Comparison of ENCODE assay signal across 11 cellular contexts in genomic region chr4:186676531-186677158, GRCh38. TPM values are rescaled to one million over a fixed set of nuclear protein-coding genes. Genes with fewer than 3 reads are reported as not detected.
DNase-seq lines count a peak whose midpoint lies in the region; ATAC-seq and TF ChIP-seq lines count a peak whose summit lies in the region.
"Had no signal": no experiment of that assay in that cellular context is flagged by ENCODE, and none has a peak within 500 bp of the region (broad histone marks: within the 10 kb centered on the region; RNA-seq: fewer than 3 reads in every experiment).

No MANE protein-coding gene starts in this region.

- H3K36me3 ChIP-seq in left ventricle myocardium inferior (no peaks in the 10 kb centered on the region), smooth muscle cell (ENCODE audit: low read depth) (no peaks in the 10 kb centered on the region)

- H3K27me3 ChIP-seq in left ventricle myocardium inferior (ENCODE audit: low read depth) (no peaks in the 10 kb centered on the region), smooth muscle cell (ENCODE audit: low read depth) (no peaks in the 10 kb centered on the region)

- no peaks in the 10 kb centered on the region for H3F3A ChIP-seq in smooth muscle cell (ENCODE audit: low read depth)

- H3K9me3 ChIP-seq in left ventricle myocardium inferior (replicated peaks): no peaks in the 10 kb centered on the region
- no peaks in the 10 kb centered on the region for H3K9me3 ChIP-seq in smooth muscle cell (replicated peaks; ENCODE audit: low read depth)

- H3K9ac ChIP-seq in smooth muscle cell (ENCODE audit: low read depth): no peak overlapping the region

- peak overlapping the region; percentile 68 for H3K27ac ChIP-seq in left ventricle myocardium inferior (replicated peaks)
- H3K27ac ChIP-seq in smooth muscle cell (ENCODE audit: low read depth): peak overlapping the region; percentile 47
- H3K27ac ChIP-seq: SK-N-MC had no signal

- DNase-seq in GM04503 (ENCODE audit: low read depth) (peak; percentile 80), amniotic epithelial cell (ENCODE audit: low read depth) (peak; percentile 96), left ventricle myocardium inferior (no peak), smooth muscle cell (lab: John Stamatoyannopoulos, UW; ENCODE audit: unreplicated experiment) (no peak), hypothalamus (lab: John Stamatoyannopoulos, UW) (no peak), NCI-H2196 (lab: John Stamatoyannopoulos, UW; ENCODE audit: unreplicated experiment) (no peak), mesenteric fat pad (ENCODE audit: low spot score) (no peak)
- DNase-seq: activated T-cell treated with anti-CD3 and anti-CD28 coated beads, Interleukin-2, amount 50 U/mL, for 48 hours; stimulated activated CD4-positive, alpha-beta T cell treated with anti-CD3 and anti-CD28 coated beads, Interleukin-2, amount 100 ng/mL, for 48 hours had no signal

- peaks cover 43% of the 10 kb centered on the region for H3K4me1 ChIP-seq in left ventricle myocardium inferior
- peaks cover 26% of the 10 kb centered on the region for H3K4me1 ChIP-seq in smooth muscle cell (ENCODE audit: low read depth)

- peak overlapping the region; percentile 18 for H3K4me3 ChIP-seq in left ventricle myocardium inferior
- H3K4me3 ChIP-seq in smooth muscle cell: no peak overlapping the region
- H3K4me3 ChIP-seq: SK-N-MC had no signal

- peaks cover 92% of the 10 kb centered on the region for H4K20me1 ChIP-seq in smooth muscle cell (ENCODE audit: low read depth)

- peaks cover 68% of the 10 kb centered on the region for H3K79me2 ChIP-seq in smooth muscle cell (ENCODE audit: low read depth)

- no peak for ATAC-seq in HG03457 (IDR thresholded peaks at IDR 0.05; ENCODE audit: unreplicated experiment)

- WGBS in smooth muscle cell (ENCODE audit: low lambda C conversion rate): 63% methylated on average over 1 of the region's 1 CpG

- TF ChIP-seq CTCF in left ventricle myocardium inferior (IDR thresholded peaks at IDR 0.05; ENCODE audit: borderline replicate concordance) (no peak), smooth muscle cell (IDR thresholded peaks at IDR 0.05; ENCODE audit: borderline replicate concordance, insufficient read depth, poor library complexity, severe bottlenecking) (no peak)

- H3K4me2 ChIP-seq in smooth muscle cell: peak overlapping the region; percentile 24

- no peak overlapping the region for H2AFZ ChIP-seq in smooth muscle cell (ENCODE audit: low read depth)

- intact Hi-C loops in left ventricle myocardium inferior (cut with micrococcal nuclease): no loop called here

RNA-seq across cellular contexts. Expression of gene FAT1, which starts 47.0 kb away (rescaled TPM):
- total RNA-seq in left ventricle myocardium inferior (59.1 TPM), smooth muscle cell (359 and 395 TPM in 2 replicates), mesenteric fat pad (50.3 TPM)
- polyA plus RNA-seq in smooth muscle cell: 42.4 and 65.1 TPM in 2 replicates

Comparison
In these comparisons a context has a peak if more than half of its experiments do, and no peak if none do; other contexts are left out.
1. DNase-seq: peak in GM04503 (single experiment) and amniotic epithelial cell (single experiment); none in left ventricle myocardium inferior (single experiment), smooth muscle cell (single experiment), hypothalamus (0 of 51), NCI-H2196 (single experiment) and mesenteric fat pad (single experiment).